8 cellular contexts compared by ENCODE assay signal in genomic region chr3:195271859-195272243, GRCh38. TPM values are rescaled to one million over a fixed set of nuclear protein-coding genes. Genes with fewer than 3 reads are reported as not detected.
A peak's percentile ranks its signal among the peaks of the same experiment; 100 is the strongest.
DNase-seq lines count a peak whose midpoint lies in the region; ATAC-seq and TF ChIP-seq lines count a peak whose summit lies in the region.

No MANE protein-coding gene starts in this region.

- 2 to 4% methylated on average over 3 of the region's 3 CpGs for WGBS in GM23248 (ENCODE audit: low coverage in 1 of 2, low lambda C conversion rate in 2 of 2, missing lambda C conversion rate in 2 of 2), 2 experiments

- DNase-seq in GM23248: no peak
- DNase-seq in fibroblast of villous mesenchyme (ENCODE audit: low read depth): no peak
- DNase-seq in gastrocnemius medialis: no peak
- no peak for DNase-seq in NCI-H1436 treated with DMSO at 0.1 percent for 48 hours (lab: John Stamatoyannopoulos, UW)
- DNase-seq in NCI-H524 (lab: John Stamatoyannopoulos, UW): no peak
- no peak for DNase-seq in NCI-H774 (lab: John Stamatoyannopoulos, UW)

- H2AFZ ChIP-seq in GM23248: peak overlapping the region; percentile 97

- H3K79me2 ChIP-seq in GM23248 (ENCODE audit: insufficient read depth): peaks cover 33% of the 10 kb centered on the region

- peak overlapping the region; percentile 93 for H3K4me3 ChIP-seq in GM23248
- H3K4me3 ChIP-seq in fibroblast of villous mesenchyme (ENCODE audit: low read depth, low read length): peak overlapping the region; percentile 70
- H3K4me3 ChIP-seq in gastrocnemius medialis: peak overlapping the region; percentile 73 to 96 (median 85)

- H3K4me1 ChIP-seq in GM23248 (ENCODE audit: insufficient read depth) (peaks cover 15% of the 10 kb centered on the region), gastrocnemius medialis (peaks cover 15 to 19% of the 10 kb centered on the region in 2 donors)

- H3K27me3 ChIP-seq in GM23248 (replicated peaks; ENCODE audit: insufficient read depth) (no peaks in the 10 kb centered on the region), gastrocnemius medialis (no peaks in the 10 kb centered on the region)

- peak; percentile 9; the same call in 2 of the 3 replicates for ATAC-seq in SK-N-SH treated with all-trans-retinoic acid at 6 μM for 48 hours
- no peak for ATAC-seq in gastrocnemius medialis
- ATAC-seq in HG03196 (IDR thresholded peaks at IDR 0.05; ENCODE audit: unreplicated experiment): no peak

- no peaks in the 10 kb centered on the region for H3K9me2 ChIP-seq in GM23248 (ENCODE audit: insufficient read depth)

- H3K36me3 ChIP-seq in GM23248 (ENCODE audit: low read depth): 0 out of 2 replicates have a peak, but pooled peaks cover 3% of the 10 kb centered on the region
- no peaks in the 10 kb centered on the region for H3K36me3 ChIP-seq in gastrocnemius medialis

- H3K27ac ChIP-seq in GM23248 (peak overlapping the region; percentile 52), gastrocnemius medialis (peak overlapping the region; percentile 78 to 95 (median 87))

- no peaks in the 10 kb centered on the region for H4K20me1 ChIP-seq in GM23248 (ENCODE audit: insufficient read depth)

- peak overlapping the region; percentile 78 for H3K9ac ChIP-seq in GM23248

- no peak for TF ChIP-seq POLR2A in gastrocnemius medialis (IDR thresholded peaks at IDR 0.05)

- H3K9me3 ChIP-seq in GM23248 (ENCODE audit: low read depth) (no peaks in the 10 kb centered on the region), gastrocnemius medialis (no peaks in the 10 kb centered on the region)

- in situ Hi-C loops in GM23248 (cut with MboI): loop anchor here (5.0 kb wide), 1 partner anchor 250 kb away; no protein-coding TSS in a partner anchor
- in situ Hi-C loops in gastrocnemius medialis (cut with MboI; ENCODE audit: low sequenced_read_pairs in 4 of 4): loop anchor here (5.0 to 25.0 kb wide), 4 partner anchors 240 to 260 kb away; no protein-coding TSS in a partner anchor

- intact Hi-C loops in gastrocnemius medialis (cut with DNase I; ENCODE audit: low total_unique reads): loop anchor here (1.0 to 10.0 kb wide), 3 partner anchors 171 to 583 kb away; partner anchors contain the start of gene ACAP2

- H3K4me2 ChIP-seq in GM23248 (ENCODE audit: unreplicated experiment): peak overlapping the region; percentile 90

- H3F3A ChIP-seq in GM23248 (ENCODE audit: insufficient read depth): peaks cover 25% of the 10 kb centered on the region

- no peak for TF ChIP-seq CTCF in fibroblast of villous mesenchyme (IDR thresholded peaks at IDR 0.05; ENCODE audit: insufficient read depth, low read depth, low read length)
- TF ChIP-seq CTCF in gastrocnemius medialis (IDR thresholded peaks at IDR 0.05 in 4 of 5, conservative IDR thresholded peaks at IDR 0.05 in 1 of 5): peak in 1 of 5 experiments; percentile 21

TF ChIP-seq in SK-N-SH treated with all-trans-retinoic acid at 6 μM for 48 hours, 23 proteins besides CTCF, POLR2A, EP300 and RAD21:
- TF ChIP-seq ZNF565 (CRISPR knock-in tag; conservative IDR thresholded peaks at IDR 0.05; ENCODE audit: low read depth) (no peak), GLIS3 (CRISPR knock-in tag; IDR thresholded peaks at IDR 0.05) (no peak), ZC3H10 (CRISPR knock-in tag; IDR thresholded peaks at IDR 0.05) (no peak), TOX (CRISPR knock-in tag; IDR thresholded peaks at IDR 0.05; ENCODE audit: borderline replicate concordance) (no peak), ZFP30 (CRISPR knock-in tag; IDR thresholded peaks at IDR 0.05) (no peak), ESRRG (CRISPR knock-in tag; IDR thresholded peaks at IDR 0.05) (no peak), BACH2 (CRISPR knock-in tag; IDR thresholded peaks at IDR 0.05; ENCODE audit: borderline replicate concordance) (no peak), CREB5 (CRISPR knock-in tag; IDR thresholded peaks at IDR 0.05; ENCODE audit: low read depth) (no peak), CSRNP3 (CRISPR knock-in tag; IDR thresholded peaks at IDR 0.05) (no peak), ZFP3 (CRISPR knock-in tag; IDR thresholded peaks at IDR 0.05) (no peak), ZNF8 (CRISPR knock-in tag; IDR thresholded peaks at IDR 0.05) (no peak), OSR1 (CRISPR knock-in tag; IDR thresholded peaks at IDR 0.05) (no peak), POU6F1 (CRISPR knock-in tag; IDR thresholded peaks at IDR 0.05; ENCODE audit: borderline replicate concordance, low read depth) (no peak), CSDC2 (CRISPR knock-in tag; IDR thresholded peaks at IDR 0.05) (no peak)

RNA-seq across cellular contexts. Expression of gene XXYLT1, which starts 0.9 kb away (rescaled TPM):
- total RNA-seq in GM23248 (2014; rRNA removed; shearing (Covaris generic)): 42.4 and 44.7 TPM in 2 replicates
- polyA plus RNA-seq in GM23248 (2016; fragmentation: Nextera tagmentation; extraction: Ambion mirVana): 22.8 and 24.3 TPM in 2 replicates
- total RNA-seq in fibroblast of villous mesenchyme (32.8 and 33.5 TPM in 2 replicates), gastrocnemius medialis (1 to 10 TPM in 2 of 4 donors, under 1 TPM in 2; 0.87 to 3.1 (median 1.3) TPM)
